Comparison of ENCODE assay signal across 1 cellular context in the genomic region with DNA sequence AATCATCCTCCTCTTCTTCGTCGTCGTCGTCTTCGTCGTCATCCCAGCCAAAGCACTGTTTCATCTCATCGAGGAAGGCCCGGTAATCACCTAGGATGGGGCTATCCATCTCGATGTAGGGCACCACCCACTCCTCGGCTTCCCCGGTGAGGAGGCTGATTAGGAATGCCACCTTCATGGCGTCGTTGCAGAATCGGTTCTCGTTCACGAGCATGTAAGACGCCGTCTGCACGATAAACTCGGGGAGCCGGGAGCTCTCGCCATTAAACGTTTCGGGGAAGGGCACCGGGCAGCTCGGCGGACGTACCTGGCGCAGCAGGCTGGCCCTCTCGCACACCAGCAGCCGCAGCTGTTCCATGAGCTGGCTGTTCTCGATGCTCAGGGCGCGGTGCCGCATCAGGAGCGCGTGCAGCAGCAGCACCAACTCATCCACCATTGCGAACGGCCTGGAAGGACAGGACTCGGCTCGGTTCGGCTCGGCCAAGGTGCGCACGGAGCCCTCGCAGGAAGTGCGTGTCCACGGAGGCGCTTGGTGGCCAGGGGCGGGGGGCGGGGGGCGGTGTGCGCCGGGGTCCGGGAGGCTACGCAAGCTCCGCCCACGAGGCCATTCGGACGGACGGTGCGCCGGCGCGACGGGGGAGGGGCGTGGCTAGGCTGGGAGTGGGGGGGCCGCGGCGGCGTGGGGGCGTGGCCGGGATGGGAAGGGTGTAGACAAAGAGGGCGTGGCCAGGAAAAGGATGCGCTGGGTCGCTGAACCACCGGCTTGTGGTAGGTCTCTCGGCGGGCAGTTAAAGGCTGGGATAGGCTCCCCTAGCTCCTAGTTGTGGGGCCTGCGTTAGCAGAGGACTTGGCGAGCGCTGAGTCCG.
TF ChIP-seq lines count a peak whose summit lies in the region.

A gene (minus strand): TSS at position 544 of the 866 bp plus-strand sequence. CDS start 108 bp downstream, at position 436.

TF ChIP-seq in H1, 55 proteins besides CTCF, POLR2A, EP300 and RAD21:
- TF ChIP-seq CHD1 (IDR thresholded peaks at IDR 0.05; ENCODE audit: low read depth, low read length) = no peak
- 0 out of 2 replicates have a peak, but pooled peaks have one; percentile 22 for TF ChIP-seq YY1 (IDR thresholded peaks at IDR 0.05; ENCODE audit: low read depth, low read length)
- peak; percentile 52 for TF ChIP-seq KDM4A (IDR thresholded peaks at IDR 0.05; ENCODE audit: low read depth, low read length, severe bottlenecking)
- no peak for TF ChIP-seq SP2 (IDR thresholded peaks at IDR 0.05; ENCODE audit: low read length)
- TF ChIP-seq, protein P1, sequence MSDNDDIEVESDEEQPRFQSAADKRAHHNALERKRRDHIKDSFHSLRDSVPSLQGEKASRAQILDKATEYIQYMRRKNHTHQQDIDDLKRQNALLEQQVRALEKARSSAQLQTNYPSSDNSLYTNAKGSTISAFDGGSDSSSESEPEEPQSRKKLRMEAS (IDR thresholded peaks at IDR 0.05) = peak; percentile 71; the same call in 1 of the 2 replicates
- peak; percentile 18; the same call in 1 of the 2 replicates for TF ChIP-seq NRF1 (IDR thresholded peaks at IDR 0.05; ENCODE audit: low read depth, low read length)
- TF ChIP-seq CREB1 (IDR thresholded peaks at IDR 0.05) = peak; percentile 32; the same call in 1 of the 2 replicates
- TF ChIP-seq, protein P2, sequence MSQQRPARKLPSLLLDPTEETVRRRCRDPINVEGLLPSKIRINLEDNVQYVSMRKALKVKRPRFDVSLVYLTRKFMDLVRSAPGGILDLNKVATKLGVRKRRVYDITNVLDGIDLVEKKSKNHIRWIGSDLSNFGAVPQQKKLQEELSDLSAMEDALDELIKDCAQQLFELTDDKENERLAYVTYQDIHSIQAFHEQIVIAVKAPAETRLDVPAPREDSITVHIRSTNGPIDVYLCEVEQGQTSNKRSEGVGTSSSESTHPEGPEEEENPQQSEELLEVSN (IDR thresholded peaks at IDR 0.05) = peak; percentile 44
- TF ChIP-seq RBBP5 (IDR thresholded peaks at IDR 0.05; ENCODE audit: borderline replicate concordance, low read depth, low read length) = peak; percentile 72; the same call in 1 of the 2 replicates
- TF ChIP-seq POLR2AphosphoS5 (IDR thresholded peaks at IDR 0.05; ENCODE audit: low read depth, low read length) = peak; percentile 59; the same call in 1 of the 2 replicates
- TF ChIP-seq SRF (IDR thresholded peaks at IDR 0.05; ENCODE audit: low read depth, low read length) = no peak
- TF ChIP-seq SIRT6 (IDR thresholded peaks at IDR 0.05; ENCODE audit: low read length) = no peak
- no peak for TF ChIP-seq JUN (IDR thresholded peaks at IDR 0.05; ENCODE audit: low read depth, low read length)
- TF ChIP-seq ZNF274 (IDR thresholded peaks at IDR 0.05; ENCODE audit: borderline replicate concordance, extremely low read depth, low read length) = no peak
- peak; percentile 62 for TF ChIP-seq PHF8 (conservative IDR thresholded peaks at IDR 0.05; ENCODE audit: low read depth, low read length)
- TF ChIP-seq RFX5 (IDR thresholded peaks at IDR 0.05; ENCODE audit: borderline replicate concordance, low read depth, low read length) = no peak
- TF ChIP-seq SP1 (IDR thresholded peaks at IDR 0.05; ENCODE audit: low read depth, low read length) = no peak
- TF ChIP-seq TAF1 (IDR thresholded peaks at IDR 0.05; ENCODE audit: low read depth, low read length) = peak; percentile 59
